Comparison of ENCODE assay signal across 1 cellular context in genomic region chrX:151773434-151773833, GRCh38.
TF ChIP-seq lines count a peak whose summit lies in the region.

No MANE protein-coding gene starts in this region.

TF ChIP-seq in H1, 55 proteins besides CTCF, POLR2A, EP300 and RAD21 (continued from another document):
- no peak for TF ChIP-seq ATF2 (IDR thresholded peaks at IDR 0.05; ENCODE audit: low read length)
- TF ChIP-seq JUN (IDR thresholded peaks at IDR 0.05; ENCODE audit: low read depth, low read length): no peak
- TF ChIP-seq YY1 (IDR thresholded peaks at IDR 0.05; ENCODE audit: low read depth, low read length): no peak
- TF ChIP-seq RFX5 (IDR thresholded peaks at IDR 0.05; ENCODE audit: borderline replicate concordance, low read depth, low read length): no peak
- no peak for TF ChIP-seq TBP (IDR thresholded peaks at IDR 0.05; ENCODE audit: low read depth, low read length)
- TF ChIP-seq EGR1 (IDR thresholded peaks at IDR 0.05; ENCODE audit: borderline replicate concordance, low read depth, low read length): no peak
- TF ChIP-seq KDM4A (IDR thresholded peaks at IDR 0.05; ENCODE audit: low read depth, low read length, severe bottlenecking): no peak
- no peak for TF ChIP-seq TCF12 (IDR thresholded peaks at IDR 0.05; ENCODE audit: low read depth, low read length)
- TF ChIP-seq ASH2L (IDR thresholded peaks at IDR 0.05; ENCODE audit: low read length): no peak
- no peak for TF ChIP-seq KDM5A (IDR thresholded peaks at IDR 0.05; ENCODE audit: low read length)
- TF ChIP-seq SIX5 (IDR thresholded peaks at IDR 0.05; ENCODE audit: low read depth, low read length): no peak
- no peak for TF ChIP-seq POU5F1 (IDR thresholded peaks at IDR 0.05; ENCODE audit: low read depth, low read length)
